ENCODE assay signal across 9 cellular contexts in genomic region chr16:89565256-89565505, GRCh38. TPM values are rescaled to one million over a fixed set of nuclear protein-coding genes. Genes with fewer than 3 reads are reported as not detected.
DNase-seq lines count a peak whose midpoint lies in the region; ATAC-seq and TF ChIP-seq lines count a peak whose summit lies in the region.
"Had no signal": no experiment of that assay in that cellular context is flagged by ENCODE, and none has a peak within 500 bp of the region (broad histone marks: within the 10 kb centered on the region; RNA-seq: fewer than 3 reads in every experiment).

No MANE protein-coding gene starts in this region.

- H3K9me3 ChIP-seq in fibroblast of lung (ENCODE audit: control insufficient read depth, insufficient read depth, low read depth, low read length), result no peaks in the 10 kb centered on the region

- no peak for DNase-seq in activated naive CD4-positive, alpha-beta T cell treated with anti-CD3 and anti-CD28 coated beads for 36 hours
- DNase-seq in activated naive CD4-positive, alpha-beta T cell (lab: John Stamatoyannopoulos, UW), result no peak
- DNase-seq in T-cell (no peak), fibroblast of lung (ENCODE audit: low read depth in 2 of 2) (no peak), NCI-H1694 (lab: John Stamatoyannopoulos, UW) (no peak), Ammon's horn (ENCODE audit: low spot score) (no peak)

- H3K27ac Mint-ChIP-seq in activated naive CD4-positive, alpha-beta T cell treated with anti-CD3 and anti-CD28 coated beads for 36 hours, result peak overlapping the region; percentile 12
- H3K27ac Mint-ChIP-seq in T-cell, result peak overlapping the region in 1 of 2 donors; percentile 15
- H3K27ac Mint-ChIP-seq in stimulated activated naive CD8-positive, alpha-beta T cell treated with anti-CD3 and anti-CD28 coated beads, Interleukin-15, Interleukin-2, amounts not matched to agents 100 ng/mL and 50 ng/mL, for 24 hours, result peak overlapping the region; percentile 74

- H3K4me1 Mint-ChIP-seq in activated naive CD4-positive, alpha-beta T cell treated with anti-CD3 and anti-CD28 coated beads for 36 hours (ENCODE audit: low read depth), result peaks cover 45% of the 10 kb centered on the region
- peaks cover 50 to 56% (median 53%) of the 10 kb centered on the region in 3 donors for H3K4me1 Mint-ChIP-seq in T-cell
- H3K4me1 Mint-ChIP-seq in stimulated activated naive CD8-positive, alpha-beta T cell treated with anti-CD3 and anti-CD28 coated beads, Interleukin-15, Interleukin-2, amounts not matched to agents 100 ng/mL and 50 ng/mL, for 24 hours (ENCODE audit: low read depth), result peaks cover 46% of the 10 kb centered on the region

- H3K79me2 ChIP-seq in fibroblast of lung (ENCODE audit: control insufficient read depth, insufficient read depth, low read length), result peaks cover 31% of the 10 kb centered on the region

- H3K27me3 ChIP-seq in fibroblast of lung (ENCODE audit: control insufficient read depth, insufficient read depth, low read length), result no peaks in the 10 kb centered on the region

- peak overlapping the region in 1 of 4 experiments; percentile 32 for H3K4me3 ChIP-seq in fibroblast of lung (replicated peaks in 1 of 4; ENCODE audit: control extremely low read depth in 1 of 4, insufficient read depth in 1 of 4, low read depth in 3 of 4, low read length in 4 of 4)

- peaks cover 3% of the 10 kb centered on the region for H4K20me1 ChIP-seq in fibroblast of lung (ENCODE audit: control insufficient read depth, extremely low read depth, insufficient read depth, low read length)

- intact Hi-C loops in activated naive CD4-positive, alpha-beta T cell treated with anti-CD3 and anti-CD28 coated beads for 36 hours (cut with micrococcal nuclease), result no loop called here

- peaks cover 38% of the 10 kb centered on the region for H3K36me3 Mint-ChIP-seq in activated naive CD4-positive, alpha-beta T cell treated with anti-CD3 and anti-CD28 coated beads for 36 hours (ENCODE audit: low read depth)
- peaks cover 34% of the 10 kb centered on the region for H3K36me3 Mint-ChIP-seq in T-cell
- peaks cover 40% of the 10 kb centered on the region for H3K36me3 Mint-ChIP-seq in stimulated activated naive CD8-positive, alpha-beta T cell treated with anti-CD3 and anti-CD28 coated beads, Interleukin-15, Interleukin-2, amounts not matched to agents 100 ng/mL and 50 ng/mL, for 24 hours (ENCODE audit: low read depth)

- ATAC-seq in T-cell (replicated peaks in 1 of 4) (no peak), GM21423 (IDR thresholded peaks at IDR 0.05; ENCODE audit: unreplicated experiment) (no peak)

- H3K9ac ChIP-seq in fibroblast of lung (ENCODE audit: insufficient read depth, low read length), result no peak overlapping the region
- H3K9ac ChIP-seq: KMS-11 had no signal

- POLR2A ChIA-PET in T-cell (lab: Charles Lee), result no interaction called here

- H3K9me3 Mint-ChIP-seq in activated naive CD4-positive, alpha-beta T cell treated with anti-CD3 and anti-CD28 coated beads for 36 hours, result no peaks in the 10 kb centered on the region
- no peaks in the 10 kb centered on the region for H3K9me3 Mint-ChIP-seq in T-cell
- H3K9me3 Mint-ChIP-seq in stimulated activated naive CD8-positive, alpha-beta T cell treated with anti-CD3 and anti-CD28 coated beads, Interleukin-15, Interleukin-2, amounts not matched to agents 100 ng/mL and 50 ng/mL, for 24 hours, result no peaks in the 10 kb centered on the region

- peaks cover 23% of the 10 kb centered on the region for H3K4me1 ChIP-seq in fibroblast of lung (ENCODE audit: control insufficient read depth, extremely low read depth, insufficient read depth, low read length)

- peaks cover 25% of the 10 kb centered on the region for H3K36me3 ChIP-seq in fibroblast of lung (ENCODE audit: control insufficient read depth, insufficient read depth, low read length)

- CTCF ChIA-PET in activated naive CD4-positive, alpha-beta T cell treated with anti-CD3 and anti-CD28 coated beads for 36 hours (lab: Charles Lee), result interaction anchor here (1.5 to 1.8 kb wide), 2 partner anchors 12 to 19 kb away, joined by 4 to 5 read pairs; no protein-coding TSS in a partner anchor
- CTCF ChIA-PET in T-cell (lab: Charles Lee), result no interaction called here

- no peak overlapping the region for H2AFZ ChIP-seq in fibroblast of lung (ENCODE audit: low read length)

- no peak overlapping the region for H3K27ac ChIP-seq in fibroblast of lung (ENCODE audit: insufficient read depth, low read length)
- H3K27ac ChIP-seq: KMS-11 had no signal

- no peaks in the 10 kb centered on the region for H3K27me3 Mint-ChIP-seq in activated naive CD4-positive, alpha-beta T cell treated with anti-CD3 and anti-CD28 coated beads for 36 hours (ENCODE audit: low read depth)
- no peaks in the 10 kb centered on the region for H3K27me3 Mint-ChIP-seq in T-cell
- H3K27me3 Mint-ChIP-seq in stimulated activated naive CD8-positive, alpha-beta T cell treated with anti-CD3 and anti-CD28 coated beads, Interleukin-15, Interleukin-2, amounts not matched to agents 100 ng/mL and 50 ng/mL, for 24 hours, result no peaks in the 10 kb centered on the region

- peak overlapping the region; percentile 75 for H3K4me2 ChIP-seq in fibroblast of lung (ENCODE audit: extremely low read depth, insufficient read depth, low read length)
- H3K4me2 ChIP-seq: KMS-11 had no signal

- no peak for TF ChIP-seq CTCF in fibroblast of lung (conservative IDR thresholded peaks at IDR 0.05 in 1 of 2, IDR thresholded peaks at IDR 0.05 in 1 of 2; ENCODE audit: low read depth in 1 of 2, low read length in 2 of 2)

- H3K4me3 Mint-ChIP-seq in activated naive CD4-positive, alpha-beta T cell treated with anti-CD3 and anti-CD28 coated beads for 36 hours, result peak overlapping the region; percentile 30
- H3K4me3 Mint-ChIP-seq in T-cell, result peak overlapping the region in 2 of 3 donors; percentile 41 to 68
- peak overlapping the region; percentile 99 for H3K4me3 Mint-ChIP-seq in stimulated activated naive CD8-positive, alpha-beta T cell treated with anti-CD3 and anti-CD28 coated beads, Interleukin-15, Interleukin-2, amounts not matched to agents 100 ng/mL and 50 ng/mL, for 24 hours

RNA-seq across cellular contexts. Expression of gene RPL13, which starts 4.7 kb away (rescaled TPM):
- 1,000 to 10,000 TPM; 3,875 to 3,899 TPM for total RNA-seq in activated naive CD4-positive, alpha-beta T cell treated with anti-CD3 and anti-CD28 coated beads for 36 hours
- total RNA-seq in T-cell, result 1,000 to 10,000 TPM; 4,444 to 6,530 (median 5,942) TPM
- total RNA-seq in fibroblast of lung, result 3,823 and 3,824 TPM in 2 replicates
- 1,441 and 1,442 TPM in 2 replicates for polyA plus RNA-seq in fibroblast of lung
- 2,548 and 2,943 TPM in 2 replicates for polyA plus RNA-seq in fibroblast of lung (2012)
- polyA minus RNA-seq in fibroblast of lung (ENCODE audit: low replicate concordance), result 716 and 909 TPM in 2 replicates

RNA-seq across cellular contexts. Expression of gene CPNE7, which starts 10.4 kb away (rescaled TPM):
- 1 to 10 TPM; 6.4 to 9.0 TPM for total RNA-seq in activated naive CD4-positive, alpha-beta T cell treated with anti-CD3 and anti-CD28 coated beads for 36 hours
- 1 to 10 TPM; 1.9 to 8.7 (median 5.1) TPM for total RNA-seq in T-cell
- 13.1 and 53.0 TPM in 2 replicates for total RNA-seq in fibroblast of lung
- 10.2 and 14.5 TPM in 2 replicates for polyA plus RNA-seq in fibroblast of lung
- 9.4 and 14.1 TPM in 2 replicates for polyA plus RNA-seq in fibroblast of lung (2012)
- 8.0 and 15.7 TPM in 2 replicates for polyA minus RNA-seq in fibroblast of lung (ENCODE audit: low replicate concordance)

RNA-seq across cellular contexts. Expression of gene DPEP1, which starts 48.3 kb away (rescaled TPM):
- total RNA-seq in activated naive CD4-positive, alpha-beta T cell treated with anti-CD3 and anti-CD28 coated beads for 36 hours, result not detected
- total RNA-seq in T-cell (under 1 TPM in 1 of 5 donors, not detected in 4; 0.18 TPM), fibroblast of lung (under 0.01 and 0.17 TPM in 2 replicates)
- not detected in 2 replicates for polyA plus RNA-seq in fibroblast of lung
- polyA plus RNA-seq in fibroblast of lung (2012), result not detected in 2 replicates
- not detected in 2 replicates for polyA minus RNA-seq in fibroblast of lung (ENCODE audit: low replicate concordance)

RNA-seq across cellular contexts. Expression of gene SPG7, which starts 57.0 kb away (rescaled TPM):
- total RNA-seq in activated naive CD4-positive, alpha-beta T cell treated with anti-CD3 and anti-CD28 coated beads for 36 hours, result 10 to 100 TPM; 62.4 to 67.7 TPM
- 100 to 1,000 TPM; 161 to 203 (median 184) TPM for total RNA-seq in T-cell
- total RNA-seq in fibroblast of lung, result 83.5 and 107 TPM in 2 replicates
- polyA plus RNA-seq in fibroblast of lung, result 35.1 and 53.3 TPM in 2 replicates
- 27.2 and 58.3 TPM in 2 replicates for polyA plus RNA-seq in fibroblast of lung (2012)
- 43.5 and 75.9 TPM in 2 replicates for polyA minus RNA-seq in fibroblast of lung (ENCODE audit: low replicate concordance)

Comparison
In these comparisons a context has a peak if more than half of its experiments do, and no peak if none do; other contexts are left out.
1. H3K4me3 Mint-ChIP-seq: peak in every context shown above with its lines; median percentile 99 in stimulated activated naive CD8-positive, alpha-beta T cell treated with anti-CD3 and anti-CD28 coated beads, Interleukin-15, Interleukin-2, amounts not matched to agents 100 ng/mL and 50 ng/mL, for 24 hours; 54 in T-cell; 30 in activated naive CD4-positive, alpha-beta T cell treated with anti-CD3 and anti-CD28 coated beads for 36 hours.